Comparison of ENCODE assay signal across 22 cellular contexts in the genomic region with DNA sequence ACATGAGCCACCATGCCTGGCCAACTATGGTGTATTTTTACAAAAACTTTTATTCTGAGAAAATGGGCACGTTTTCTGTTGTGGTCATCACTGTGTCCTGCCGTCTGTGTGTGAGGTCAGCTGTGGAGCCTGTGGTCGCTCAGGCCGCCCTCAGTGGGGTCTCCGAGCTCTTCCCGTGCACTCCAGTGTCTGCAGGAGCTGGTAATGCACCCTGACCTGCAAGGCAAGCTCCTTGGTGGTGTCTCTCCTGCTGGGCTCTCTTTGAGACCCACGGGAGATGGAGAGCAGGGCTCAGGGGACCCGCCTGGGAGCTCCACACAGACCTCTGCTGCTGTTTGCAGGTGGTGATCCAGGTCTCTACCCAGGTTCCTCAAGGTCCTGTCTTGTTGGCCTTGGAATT.
"Had no signal": no experiment of that assay in that cellular context is flagged by ENCODE, and none has a peak within 500 bp of the region (broad histone marks: within the 10 kb centered on the region; RNA-seq: fewer than 3 reads in every experiment).

No MANE protein-coding gene starts in this region.

- H3K9me3 ChIP-seq: esophagus muscularis mucosa, gastrocnemius medialis, heart right ventricle, left lung, lower lobe of right lung, psoas muscle, spleen, tibial artery, upper lobe of right lung had no signal

- ATAC-seq: gastrocnemius medialis; heart right ventricle; left lung; lower lobe of right lung; natural killer cell treated with Interleukin-12 subunit alpha and Interleukin-12 subunit beta and Interleukin-15 and Interleukin-18, amount 100 ng/mL, for 72 hours; psoas muscle; sciatic nerve; stimulated activated memory B cell treated with anti-CD40 and anti-IgM and Interleukin-4, amounts not matched to agents 10 μg/mL and 1 μg/mL and 100 μg/mL, for 72 hours; upper lobe of right lung had no signal

- H3K27ac Mint-ChIP-seq: memory B cell; natural killer cell treated with Interleukin-12 subunit alpha and Interleukin-12 subunit beta and Interleukin-15 and Interleukin-18, amount 100 ng/mL, for 72 hours; stimulated activated memory B cell treated with anti-CD40 and anti-IgM and Interleukin-4, amounts not matched to agents 10 μg/mL and 1 μg/mL and 100 μg/mL, for 72 hours; stimulated activated naive CD8-positive, alpha-beta T cell treated with anti-CD3 and anti-CD28 coated beads, Interleukin-15, Interleukin-2, amounts not matched to agents 100 ng/mL and 50 ng/mL, for 24 hours had no signal

- DNase-seq: effector memory CD4-positive, alpha-beta T cell; gastrocnemius medialis; heart right ventricle; islet precursor cell; left lung; lower lobe of right lung; midbrain; occipital lobe; retina; spleen; stimulated activated CD4-positive, alpha-beta T cell treated with anti-CD3 and anti-CD28 coated beads, Interleukin-15, amount 100 ng/mL, for 24 hours; stimulated activated CD4-positive, alpha-beta T cell treated with anti-CD3 and anti-CD28 coated beads, Interleukin-1b, Interleukin-23, amount 100 ng/mL, for 48 hours; stimulated activated CD4-positive, alpha-beta T cell treated with anti-CD3 and anti-CD28 coated beads, Interleukin-4, amount 100 ng/mL, for 24 hours; tibial artery; upper lobe of right lung had no signal

- H3K27me3 Mint-ChIP-seq: memory B cell; natural killer cell treated with Interleukin-12 subunit alpha and Interleukin-12 subunit beta and Interleukin-15 and Interleukin-18, amount 100 ng/mL, for 72 hours; stimulated activated memory B cell treated with anti-CD40 and anti-IgM and Interleukin-4, amounts not matched to agents 10 μg/mL and 1 μg/mL and 100 μg/mL, for 72 hours; stimulated activated naive CD8-positive, alpha-beta T cell treated with anti-CD3 and anti-CD28 coated beads, Interleukin-15, Interleukin-2, amounts not matched to agents 100 ng/mL and 50 ng/mL, for 24 hours had no signal

- H3K36me3 Mint-ChIP-seq: natural killer cell treated with Interleukin-12 subunit alpha and Interleukin-12 subunit beta and Interleukin-15 and Interleukin-18, amount 100 ng/mL, for 72 hours had no signal

- H3K4me3 Mint-ChIP-seq: memory B cell; natural killer cell treated with Interleukin-12 subunit alpha and Interleukin-12 subunit beta and Interleukin-15 and Interleukin-18, amount 100 ng/mL, for 72 hours; stimulated activated memory B cell treated with anti-CD40 and anti-IgM and Interleukin-4, amounts not matched to agents 10 μg/mL and 1 μg/mL and 100 μg/mL, for 72 hours; stimulated activated naive CD8-positive, alpha-beta T cell treated with anti-CD3 and anti-CD28 coated beads, Interleukin-15, Interleukin-2, amounts not matched to agents 100 ng/mL and 50 ng/mL, for 24 hours had no signal

- H3K9me3 Mint-ChIP-seq: memory B cell; natural killer cell treated with Interleukin-12 subunit alpha and Interleukin-12 subunit beta and Interleukin-15 and Interleukin-18, amount 100 ng/mL, for 72 hours; stimulated activated memory B cell treated with anti-CD40 and anti-IgM and Interleukin-4, amounts not matched to agents 10 μg/mL and 1 μg/mL and 100 μg/mL, for 72 hours; stimulated activated naive CD8-positive, alpha-beta T cell treated with anti-CD3 and anti-CD28 coated beads, Interleukin-15, Interleukin-2, amounts not matched to agents 100 ng/mL and 50 ng/mL, for 24 hours had no signal

- H3K27ac ChIP-seq: esophagus muscularis mucosa, gastrocnemius medialis, heart right ventricle, left lung, lower lobe of right lung, psoas muscle, tibial artery, upper lobe of right lung had no signal

- H3K4me1 ChIP-seq: gastrocnemius medialis, left lung, lower lobe of right lung, psoas muscle, tibial artery, upper lobe of right lung had no signal

- H3K27me3 ChIP-seq: esophagus muscularis mucosa, gastrocnemius medialis, heart right ventricle, left lung, spleen, tibial artery, upper lobe of right lung had no signal

- H3K4me3 ChIP-seq: esophagus muscularis mucosa, gastrocnemius medialis, heart right ventricle, left lung, lower lobe of right lung, psoas muscle, spleen, tibial artery, upper lobe of right lung had no signal
